Comparison of ENCODE assay signal across 25 cellular contexts in genomic region chr3:111971533-111971932, GRCh38. TPM values are rescaled to one million over a fixed set of nuclear protein-coding genes. Genes with fewer than 3 reads are reported as not detected.
DNase-seq lines count a peak whose midpoint lies in the region; ATAC-seq and TF ChIP-seq lines count a peak whose summit lies in the region.
"Had no signal": no experiment of that assay in that cellular context is flagged by ENCODE, and none has a peak within 500 bp of the region (broad histone marks: within the 10 kb centered on the region; RNA-seq: fewer than 3 reads in every experiment).

No MANE protein-coding gene starts in this region.

- no peak overlapping the region for H3K18ac ChIP-seq in neuronal stem cell (ENCODE audit: low read length)

- H3K23ac ChIP-seq in neuronal stem cell (ENCODE audit: low read depth, low read length, poor library complexity), result no peak overlapping the region

- no peaks in the 10 kb centered on the region for H3K27me3 ChIP-seq in neuronal stem cell (ENCODE audit: control insufficient read depth in 3 of 3, insufficient read depth in 3 of 3, low read depth in 1 of 3, low read length in 3 of 3)
- H3K27me3 ChIP-seq: BLaER1 treated with 17β-estradiol and CSF1 and Interleukin-3, amounts not matched to agents 10 nM and 100 nM; esophagus squamous epithelium; uterus had no signal

- H3K4me1 ChIP-seq in HEK293 (ENCODE audit: control insufficient read depth, insufficient read depth, low read length) (no peaks in the 10 kb centered on the region), neuronal stem cell (ENCODE audit: control insufficient read depth in 2 of 2, insufficient read depth in 1 of 2, low read depth in 1 of 2, low read length in 2 of 2) (peaks cover 0 to 21% of the 10 kb centered on the region in 2 donors)
- H3K4me1 ChIP-seq: parathyroid adenoma had no signal

- CTCF ChIA-PET in HEK293 (lab: Yijun Ruan, JAX), result interaction anchor here (0.6 to 6.0 kb wide), 4 partner anchors 11 to 254 kb away, joined by 3 to 107 read pairs (median 3); no protein-coding TSS in a partner anchor

- H2AK5ac ChIP-seq in neuronal stem cell (ENCODE audit: low read depth, low read length), result no peak overlapping the region

- no CpG with 5 or more reads among the region's 9 CpGs for WGBS in neuronal stem cell (ENCODE audit: extremely low coverage in 2 of 2, insufficient read length in 2 of 2, insufficient replicate concordance in 1 of 2), 2 donors

- H3K4me2 ChIP-seq in neuronal stem cell (ENCODE audit: insufficient read depth, low read length, poor library complexity, severe bottlenecking), result no peak overlapping the region
- H3K4me2 ChIP-seq: BLaER1 treated with 17β-estradiol and CSF1 and Interleukin-3, amounts not matched to agents 10 nM and 100 nM; GM23338 had no signal

- H3K9me3 ChIP-seq in HEK293 (ENCODE audit: control insufficient read depth, insufficient read depth, low read depth, low read length), result no peaks in the 10 kb centered on the region
- no peaks in the 10 kb centered on the region for H3K9me3 ChIP-seq in neuronal stem cell (replicated peaks in 1 of 2; ENCODE audit: control insufficient read depth in 2 of 2, insufficient read depth in 1 of 2, low read depth in 1 of 2, low read length in 2 of 2)
- H3K9me3 ChIP-seq: BLaER1 treated with 17β-estradiol and CSF1 and Interleukin-3, amounts not matched to agents 10 nM and 100 nM; esophagus squamous epithelium; uterus had no signal

- no peak overlapping the region for H3K14ac ChIP-seq in neuronal stem cell (ENCODE audit: low read length)

- no peak overlapping the region for H3K9ac ChIP-seq in neuronal stem cell (ENCODE audit: low read depth, low read length, poor library complexity)
- H3K9ac ChIP-seq: BLaER1 treated with 17β-estradiol and CSF1 and Interleukin-3, amounts not matched to agents 10 nM and 100 nM; parathyroid adenoma had no signal

- intact Hi-C loops in cardiac septum (cut with DNase I), result no loop called here

- H3K36me3 ChIP-seq in HEK293 (ENCODE audit: control insufficient read depth in 2 of 2, insufficient read depth in 1 of 2, low read length in 2 of 2) (no peaks in the 10 kb centered on the region), neuronal stem cell (replicated peaks in 1 of 2; ENCODE audit: control insufficient read depth in 2 of 2, insufficient read depth in 2 of 2, low read length in 2 of 2) (peaks cover 0 to 76% of the 10 kb centered on the region in 2 donors)
- H3K36me3 ChIP-seq: BLaER1 treated with 17β-estradiol and CSF1 and Interleukin-3, amounts not matched to agents 10 nM and 100 nM; uterus had no signal

- no peak overlapping the region for H4K91ac ChIP-seq in neuronal stem cell (ENCODE audit: low read depth, low read length, poor library complexity)

- no peak overlapping the region for H2BK15ac ChIP-seq in neuronal stem cell (ENCODE audit: low read length)

- ATAC-seq in HG03045 (IDR thresholded peaks at IDR 0.05; ENCODE audit: unreplicated experiment) (no peak), SK-N-SH treated with all-trans-retinoic acid at 6 μM for 48 hours (no peak), GM21737 (IDR thresholded peaks at IDR 0.05; ENCODE audit: unreplicated experiment) (no peak)
- ATAC-seq: activated CD8-positive, alpha-beta T cell treated with anti-CD3 and anti-CD28 coated beads for 36 hours; effector memory CD8-positive, alpha-beta T cell; GM23338 had no signal

- no peak overlapping the region for H2BK12ac ChIP-seq in neuronal stem cell (ENCODE audit: low read length)

- POLR2A ChIA-PET in HEK293 (lab: Yijun Ruan, JAX), result no interaction called here

- no peaks in the 10 kb centered on the region for H3K79me1 ChIP-seq in neuronal stem cell (ENCODE audit: low read depth, low read length)

- H3K4me3 ChIP-seq in HEK293 (ENCODE audit: low read depth, low read length), result no peak overlapping the region
- H3K4me3 ChIP-seq in neuronal stem cell (ENCODE audit: low read length in 2 of 2), result no peak overlapping the region
- H3K4me3 ChIP-seq: BLaER1 treated with 17β-estradiol and CSF1 and Interleukin-3, amounts not matched to agents 10 nM and 100 nM; esophagus squamous epithelium; GM23338; lung; uterus had no signal

- peak; percentile 39 for DNase-seq in NCI-H510A (lab: John Stamatoyannopoulos, UW)
- DNase-seq in cardiac septum (ENCODE audit: low spot score), result peak; percentile 81
- DNase-seq in neuronal stem cell (ENCODE audit: low spot score), result no peak
- no peak for DNase-seq in NCI-H524 (lab: John Stamatoyannopoulos, UW)
- DNase-seq: activated CD4-positive, CD25-positive, alpha-beta regulatory T cell; activated CD8-positive, alpha-beta T cell treated with anti-CD3 and anti-CD28 coated beads for 36 hours; activated naive CD4-positive, alpha-beta T cell treated with anti-CD3 and anti-CD28 coated beads, Interleukin-2, amount 50 U/mL, for 16 hours; activated T-cell treated with anti-CD3 and anti-CD28 coated beads, Interleukin-2, amount 50 U/mL, for 24 hours; effector memory CD8-positive, alpha-beta T cell; esophagus squamous epithelium; NCI-H1694 treated with DMSO at 0.1 percent for 48 hours; NCI-H524 treated with DMSO at 0.1 percent for 48 hours; SIG-M5; small intestine; stimulated activated CD4-positive, alpha-beta T cell treated with anti-CD3 and anti-CD28 coated beads, Interleukin-4, amount 100 ng/mL, for 4 hours; uterus had no signal

- no peak for TF ChIP-seq CTCF in HEK293 (tag by site-specific recombination; IDR thresholded peaks at IDR 0.05)

- peak overlapping the region; percentile 18 for H2AFZ ChIP-seq in neuronal stem cell (ENCODE audit: low read length)
- H2AFZ ChIP-seq: GM23338, parathyroid adenoma had no signal

- no peak overlapping the region for H2BK120ac ChIP-seq in neuronal stem cell (ENCODE audit: low read depth, low read length)

- H3K27ac ChIP-seq in HEK293 (ENCODE audit: extremely low read depth, low read depth, low read length) (no peak overlapping the region), neuronal stem cell (replicated peaks; ENCODE audit: low read length) (no peak overlapping the region)
- H3K27ac ChIP-seq: BLaER1 treated with 17β-estradiol and CSF1 and Interleukin-3, amounts not matched to agents 10 nM and 100 nM; esophagus squamous epithelium; parathyroid adenoma; uterus had no signal

- no peak overlapping the region for H3K4ac ChIP-seq in neuronal stem cell (ENCODE audit: low read length)

- H2BK5ac ChIP-seq in neuronal stem cell (ENCODE audit: low read length), result no peak overlapping the region

- H4K8ac ChIP-seq in neuronal stem cell (ENCODE audit: low read depth, low read length), result no peak overlapping the region

TF ChIP-seq in HEK293, 187 proteins besides CTCF, POLR2A, EP300 and RAD21 (continues in another document):
- TF ChIP-seq TRIM28 (IDR thresholded peaks at IDR 0.05; ENCODE audit: borderline replicate concordance, low read length), result 0 out of 2 replicates have a peak, but pooled peaks have one; percentile 36
- no peak for TF ChIP-seq YY1 (tag by site-specific recombination; IDR thresholded peaks at IDR 0.05)
- no peak for TF ChIP-seq ZSCAN30 (tag by site-specific recombination; IDR thresholded peaks at IDR 0.05)
- TF ChIP-seq ZNF654 (tag by site-specific recombination; IDR thresholded peaks at IDR 0.05; ENCODE audit: low read depth), result no peak
- no peak for TF ChIP-seq ZNF529 (tag by site-specific recombination; IDR thresholded peaks at IDR 0.05; ENCODE audit: insufficient replicate concordance)
- TF ChIP-seq ZNF785 (tag by site-specific recombination; IDR thresholded peaks at IDR 0.05), result no peak
- TF ChIP-seq PRDM6 (tag by site-specific recombination; IDR thresholded peaks at IDR 0.05), result no peak
- TF ChIP-seq ZBTB20 (tag by site-specific recombination; IDR thresholded peaks at IDR 0.05), result peak; percentile 72

TF ChIP-seq in SK-N-SH treated with all-trans-retinoic acid at 6 μM for 48 hours, 23 proteins besides CTCF, POLR2A, EP300 and RAD21:
- TF ChIP-seq ZNF70 (CRISPR knock-in tag; IDR thresholded peaks at IDR 0.05), result no peak
- no peak for TF ChIP-seq PATZ1 (CRISPR knock-in tag; IDR thresholded peaks at IDR 0.05; ENCODE audit: borderline replicate concordance)
- no peak for TF ChIP-seq ZNF565 (CRISPR knock-in tag; conservative IDR thresholded peaks at IDR 0.05; ENCODE audit: low read depth)
- no peak for TF ChIP-seq ZNF8 (CRISPR knock-in tag; IDR thresholded peaks at IDR 0.05)

RNA-seq across cellular contexts. Expression of gene ABHD10, which starts 7.3 kb away (rescaled TPM):
- total RNA-seq in cardiac septum, result 34.6 TPM
- 26.8 TPM for polyA plus RNA-seq in neuronal stem cell (2013, experiment 1 of 2)
- 26.8 TPM for polyA plus RNA-seq in neuronal stem cell (2013, experiment 2 of 2)

RNA-seq across cellular contexts. Expression of gene TAGLN3, which starts 27.2 kb away (rescaled TPM):
- total RNA-seq in cardiac septum, result 0.46 TPM
- 57.1 TPM for polyA plus RNA-seq in neuronal stem cell (2013, experiment 1 of 2)
- polyA plus RNA-seq in neuronal stem cell (2013, experiment 2 of 2), result 53.3 TPM
- total RNA-seq: esophagus squamous epithelium, OCI-LY7 had no signal

Comparison
In these comparisons a context has a peak if more than half of its experiments do, and no peak if none do; other contexts are left out.
1. DNase-seq: peak in NCI-H510A (single experiment) and cardiac septum (single experiment); none in neuronal stem cell (single experiment) and NCI-H524 (0 of 2).